In the genomic region with DNA sequence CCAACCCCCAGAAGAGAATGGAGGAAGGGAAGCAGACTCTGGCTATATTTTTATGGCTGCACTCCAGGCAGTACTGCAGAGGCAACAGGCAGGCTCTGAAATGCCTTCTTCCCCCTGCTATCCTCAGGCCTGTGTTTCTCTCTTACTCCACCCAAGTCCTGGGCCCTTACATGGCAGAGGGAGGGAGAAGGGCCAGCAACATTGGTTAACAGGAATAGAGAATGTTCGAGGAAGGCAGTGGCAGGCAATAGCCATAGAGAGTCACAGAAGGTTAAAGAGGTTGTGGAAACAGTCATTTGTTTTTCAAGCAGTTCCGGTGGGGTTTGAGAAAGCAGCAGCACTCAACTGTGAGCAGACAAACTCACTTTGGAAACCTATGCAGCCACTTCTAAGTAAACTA, we compare ENCODE assay signal across 9 cellular contexts. TPM values are rescaled to one million over a fixed set of nuclear protein-coding genes. Genes with fewer than 3 reads are reported as not detected.
A peak's percentile ranks its signal among the peaks of the same experiment; 100 is the strongest.
DNase-seq lines count a peak whose midpoint lies in the region; ATAC-seq lines count a peak whose summit lies in the region.
"Had no signal": no experiment of that assay in that cellular context is flagged by ENCODE, and none has a peak within 500 bp of the region (broad histone marks: within the 10 kb centered on the region; RNA-seq: fewer than 3 reads in every experiment).

No MANE protein-coding gene starts in this region.

- H3K4me1 Mint-ChIP-seq in T-helper 1 cell treated with Interleukin-12 subunit alpha and Interleukin-12 subunit beta and Interleukin-4 antibody, amounts not matched to agents 30 μg/mL and 1 μg/mL, for 36 hours (ENCODE audit: low read depth) = peaks cover 40% of the 10 kb centered on the region
- peaks cover 21% of the 10 kb centered on the region for H3K4me1 Mint-ChIP-seq in activated T-helper 17 cell treated with anti-CD3 and anti-CD28 coated beads, Interleukin-2, amount 50 U/mL, for 72 hours

- DNase-seq in T-helper 1 cell (no peak), HPDE6-E6E7 (ENCODE audit: extremely low spot score) (no peak), SHP77 (lab: John Stamatoyannopoulos, UW) (no peak)
- DNase-seq in stimulated activated CD4-positive, alpha-beta T cell treated with anti-CD3 and anti-CD28 coated beads, Interleukin-1b, Interleukin-23, amount 100 ng/mL, for 48 hours = no peak
- DNase-seq: NCI-H187 treated with DMSO at 0.1 percent for 48 hours had no signal

- H3K9ac ChIP-seq in rectal smooth muscle tissue (ENCODE audit: low read length) = no peak overlapping the region

- peak overlapping the region; percentile 67 for H3K27ac ChIP-seq in rectal smooth muscle tissue (ENCODE audit: low read depth, low read length)

- H3K4me3 ChIP-seq in rectal smooth muscle tissue (ENCODE audit: low read length) = peak overlapping the region; percentile 3

- H3K9me3 Mint-ChIP-seq in T-helper 1 cell treated with Interleukin-12 subunit alpha and Interleukin-12 subunit beta and Interleukin-4 antibody, amounts not matched to agents 30 μg/mL and 1 μg/mL, for 36 hours = peaks cover 17% of the 10 kb centered on the region
- H3K9me3 Mint-ChIP-seq in activated T-helper 17 cell treated with anti-CD3 and anti-CD28 coated beads, Interleukin-2, amount 50 U/mL, for 72 hours = peaks cover 9% of the 10 kb centered on the region

- no peaks in the 10 kb centered on the region for H3K36me3 ChIP-seq in rectal smooth muscle tissue (ENCODE audit: control insufficient read depth, insufficient read depth, low read length)

- H3K27me3 Mint-ChIP-seq in T-helper 1 cell treated with Interleukin-12 subunit alpha and Interleukin-12 subunit beta and Interleukin-4 antibody, amounts not matched to agents 30 μg/mL and 1 μg/mL, for 36 hours (ENCODE audit: low read depth) = no peaks in the 10 kb centered on the region
- H3K27me3 Mint-ChIP-seq in activated T-helper 17 cell treated with anti-CD3 and anti-CD28 coated beads, Interleukin-2, amount 50 U/mL, for 72 hours = no peaks in the 10 kb centered on the region

- no peak overlapping the region for H3K4me3 Mint-ChIP-seq in T-helper 1 cell treated with Interleukin-12 subunit alpha and Interleukin-12 subunit beta and Interleukin-4 antibody, amounts not matched to agents 30 μg/mL and 1 μg/mL, for 36 hours
- peak overlapping the region; percentile 3 for H3K4me3 Mint-ChIP-seq in activated T-helper 17 cell treated with anti-CD3 and anti-CD28 coated beads, Interleukin-2, amount 50 U/mL, for 72 hours

- peaks cover 8% of the 10 kb centered on the region for H3K4me1 ChIP-seq in rectal smooth muscle tissue (ENCODE audit: control insufficient read depth, insufficient read depth, low read length)

- H3K27ac Mint-ChIP-seq in T-helper 1 cell treated with Interleukin-12 subunit alpha and Interleukin-12 subunit beta and Interleukin-4 antibody, amounts not matched to agents 30 μg/mL and 1 μg/mL, for 36 hours = peak overlapping the region; percentile 81
- H3K27ac Mint-ChIP-seq in activated T-helper 17 cell treated with anti-CD3 and anti-CD28 coated beads, Interleukin-2, amount 50 U/mL, for 72 hours = no peak overlapping the region

- ATAC-seq in HG02870 (IDR thresholded peaks at IDR 0.05; ENCODE audit: unreplicated experiment) = peak; percentile 74
- peak; percentile 49 for ATAC-seq in activated T-helper 17 cell treated with anti-CD3 and anti-CD28 coated beads, Interleukin-2, amount 50 U/mL, for 72 hours (replicated peaks)

- H3K36me3 Mint-ChIP-seq in T-helper 1 cell treated with Interleukin-12 subunit alpha and Interleukin-12 subunit beta and Interleukin-4 antibody, amounts not matched to agents 30 μg/mL and 1 μg/mL, for 36 hours (ENCODE audit: low read depth) = peaks cover 34% of the 10 kb centered on the region
- peaks cover 16% of the 10 kb centered on the region for H3K36me3 Mint-ChIP-seq in activated T-helper 17 cell treated with anti-CD3 and anti-CD28 coated beads, Interleukin-2, amount 50 U/mL, for 72 hours (ENCODE audit: low read depth)

- H3K27me3 ChIP-seq in rectal smooth muscle tissue (ENCODE audit: control insufficient read depth, insufficient read depth, low read length) = no peaks in the 10 kb centered on the region

RNA-seq across cellular contexts. Expression of a gene that starts 15.1 kb away (rescaled TPM):
- 100 to 1,000 TPM; 170 to 262 TPM for total RNA-seq in activated T-helper 17 cell treated with anti-CD3 and anti-CD28 coated beads, Interleukin-2, amount 50 U/mL, for 72 hours
